23 cellular contexts compared by ENCODE assay signal in genomic region chr9:96918550-96918949, GRCh38. TPM values are rescaled to one million over a fixed set of nuclear protein-coding genes. Genes with fewer than 3 reads are reported as not detected.
"Had no signal": no experiment of that assay in that cellular context is flagged by ENCODE, and none has a peak within 500 bp of the region (broad histone marks: within the 10 kb centered on the region; RNA-seq: fewer than 3 reads in every experiment).

No MANE protein-coding gene starts in this region.

RNA-seq across cellular contexts. Expression of gene NUTM2G, which starts 10.1 kb away (rescaled TPM):
- total RNA-seq: activated B cell treated with CpG ODN at 0.5 μM for 24 hours; activated CD4-positive, alpha-beta memory T cell treated with anti-CD3 and anti-CD28 coated beads for 36 hours; activated CD4-positive, alpha-beta T cell treated with anti-CD3 and anti-CD28 coated beads, Interleukin-2, amount 10 ng/mL, durations not matched to agents 24 days and 14 days; activated CD8-positive, alpha-beta memory T cell treated with anti-CD3 and anti-CD28 coated beads for 36 hours; activated CD8-positive, alpha-beta T cell treated with anti-CD3 and anti-CD28 coated beads for 36 hours; activated naive CD4-positive, alpha-beta T cell treated with anti-CD3 and anti-CD28 coated beads for 36 hours; activated naive CD4-positive, alpha-beta T cell treated with anti-CD3 and anti-CD28 coated beads, Interleukin-2, amount 50 U/mL, for 72 hours; activated naive CD8-positive, alpha-beta T cell treated with anti-CD3 and anti-CD28 coated beads for 36 hours; activated T-cell treated with anti-CD3 and anti-CD28 coated beads, Interleukin-2, amount 50 U/mL, for 4 hours; activated T-cell treated with anti-CD3 and anti-CD28 coated beads, Interleukin-2, amount 50 U/mL, for 72 hours; activated T-helper 1 cell treated with anti-CD3 and anti-CD28 coated beads, Interleukin-12 subunit alpha, Interleukin-12 subunit beta, Interleukin-2, Interleukin-4 antibody, amounts not matched to agents 30 ng/mL and 10 ng/mL and 1 ng/mL, durations not matched to agents 14 hours and 24 hours and 36 hours; activated T-helper 17 cell treated with anti-CD3 and anti-CD28 coated beads, Interleukin-2, amount 50 U/mL, for 72 hours; adrenal gland; aorta; astrocyte; body of pancreas; breast epithelium; cardiac septum; cerebellum; T-cell; T-helper 1 cell treated with Interleukin-12 subunit alpha and Interleukin-12 subunit beta and Interleukin-4 antibody, amounts not matched to agents 30 ng/mL and 1 ng/mL, for 36 hours; T-helper 17 cell; T-helper 2 cell treated with Interferon-gamma antibody and Interleukin-4, amounts not matched to agents 100 ng/mL and 5 ng/mL, for 36 hours had no signal
